10 cellular contexts compared by ENCODE assay signal in genomic region chr3:27714692-27715453, GRCh38. TPM values are rescaled to one million over a fixed set of nuclear protein-coding genes. Genes with fewer than 3 reads are reported as not detected.
DNase-seq lines count a peak whose midpoint lies in the region; ATAC-seq and TF ChIP-seq lines count a peak whose summit lies in the region.
"Had no signal": no experiment of that assay in that cellular context is flagged by ENCODE, and none has a peak within 500 bp of the region (broad histone marks: within the 10 kb centered on the region; RNA-seq: fewer than 3 reads in every experiment).

No MANE protein-coding gene starts in this region.

- peak overlapping the region; percentile 94 for H2BK5ac ChIP-seq in mesendoderm (ENCODE audit: low read length)

- ATAC-seq in HG02678 (IDR thresholded peaks at IDR 0.05; ENCODE audit: unreplicated experiment): no peak

- H3K18ac ChIP-seq in mesendoderm (ENCODE audit: low read length): peak overlapping the region; percentile 100

- H3K9ac ChIP-seq in adipocyte (ENCODE audit: low read length) (peak overlapping the region; percentile 34), mesendoderm (ENCODE audit: low read length) (peak overlapping the region; percentile 80)
- H3K9ac ChIP-seq: KMS-11 had no signal

- H3K36me3 ChIP-seq in adipocyte (ENCODE audit: control insufficient read depth, insufficient read depth, low read length, severe bottlenecking): no peaks in the 10 kb centered on the region
- H3K36me3 ChIP-seq in mesendoderm (ENCODE audit: control insufficient read depth, insufficient read depth, low read length): peaks cover 7% of the 10 kb centered on the region
- H3K36me3 ChIP-seq in vagina: no peaks in the 10 kb centered on the region

- H3K4me1 ChIP-seq in adipocyte (ENCODE audit: control insufficient read depth, insufficient read depth, low read length): peaks cover 27% of the 10 kb centered on the region
- peaks cover 5% of the 10 kb centered on the region for H3K4me1 ChIP-seq in mesendoderm (ENCODE audit: control insufficient read depth, low read depth, low read length)
- peaks cover 37% of the 10 kb centered on the region for H3K4me1 ChIP-seq in vagina

- peak overlapping the region; percentile 92 for H3K4me3 ChIP-seq in adipocyte (ENCODE audit: low read length)
- peak overlapping the region; percentile 39 for H3K4me3 ChIP-seq in mesendoderm (ENCODE audit: low read length)
- H3K4me3 ChIP-seq in vagina: peak overlapping the region; percentile 13 to 24

- peaks cover 24% of the 10 kb centered on the region for H3K79me2 ChIP-seq in mesendoderm (ENCODE audit: control insufficient read depth, insufficient read depth, low read length)

- H2AK5ac ChIP-seq in mesendoderm (ENCODE audit: low read length): no peak overlapping the region

- peak overlapping the region; percentile 99 for H3K27ac ChIP-seq in mesendoderm (ENCODE audit: low read depth, low read length)
- H3K27ac ChIP-seq in vagina: no peak overlapping the region
- H3K27ac ChIP-seq: KMS-11 had no signal

- no peak for TF ChIP-seq CTCF in vagina (IDR thresholded peaks at IDR 0.05)

- H2BK15ac ChIP-seq in mesendoderm (replicated peaks; ENCODE audit: low read depth): peak overlapping the region; percentile 45

- peak overlapping the region; percentile 100 for H3K4ac ChIP-seq in mesendoderm (ENCODE audit: low read depth, low read length)

- TF ChIP-seq POLR2A in vagina (IDR thresholded peaks at IDR 0.05): no peak

- H4K5ac ChIP-seq in mesendoderm (ENCODE audit: low read length): no peak overlapping the region

- peak overlapping the region; percentile 3 for H4K8ac ChIP-seq in mesendoderm (ENCODE audit: low read depth, low read length)

- WGBS in mesendoderm (ENCODE audit: extremely low coverage, insufficient coverage, low lambda C conversion rate): no CpG with 5 or more reads among the region's 52 CpGs

- intact Hi-C loops in vagina (cut with DNase I): no loop called here

- peak overlapping the region; percentile 94 for H3K56ac ChIP-seq in mesendoderm (ENCODE audit: low read length)

- H3K27me3 ChIP-seq in adipocyte (replicated peaks; ENCODE audit: control insufficient read depth, insufficient read depth, low read length): peaks cover 16% of the 10 kb centered on the region
- no peaks in the 10 kb centered on the region for H3K27me3 ChIP-seq in mesendoderm (ENCODE audit: insufficient read depth, low read length, poor library complexity)
- peaks cover 9% of the 10 kb centered on the region for H3K27me3 ChIP-seq in vagina

- peak overlapping the region; percentile 33 for H3K23ac ChIP-seq in mesendoderm (ENCODE audit: low read length)

- H3K9me3 ChIP-seq in adipocyte (ENCODE audit: control insufficient read depth, low read length): no peaks in the 10 kb centered on the region
- H3K9me3 ChIP-seq in vagina: no peaks in the 10 kb centered on the region

- H3K79me1 ChIP-seq in mesendoderm (ENCODE audit: low read length): no peaks in the 10 kb centered on the region

- H3K4me2 ChIP-seq in mesendoderm (ENCODE audit: low read length): peak overlapping the region; percentile 24
- H3K4me2 ChIP-seq: KMS-11 had no signal

- peak; percentile 29 for DNase-seq in stimulated activated CD4-positive, alpha-beta T cell treated with anti-CD3 and anti-CD28 coated beads, Interleukin-4, amount 100 ng/mL, for 1 hour
- DNase-seq in stimulated activated CD4-positive, alpha-beta T cell treated with anti-CD3 and anti-CD28 coated beads, Interleukin-1b, Interleukin-23, amount 100 ng/mL, for 48 hours: no peak
- DNase-seq in adipocyte (ENCODE audit: low read depth) (peak; percentile 46), mesendoderm (peak; percentile 96), vagina (ENCODE audit: extremely low spot score in 2 of 2) (no peak), hypothalamus (lab: John Stamatoyannopoulos, UW) (no peak), GOT3 (lab: John Stamatoyannopoulos, UW) (no peak)
- DNase-seq: activated effector memory CD4-positive, alpha-beta T cell treated with Interleukin-2 at 50 U/mL for 16 hours had no signal

- H2BK120ac ChIP-seq in mesendoderm (ENCODE audit: low read depth, low read length): peak overlapping the region; percentile 86

RNA-seq across cellular contexts. Expression of gene EOMES, which starts 7.2 kb away (rescaled TPM):
- 314 TPM for polyA plus RNA-seq in mesendoderm (2013, experiment 1 of 2)
- 293 TPM for polyA plus RNA-seq in mesendoderm (2013, experiment 2 of 2)
- total RNA-seq in vagina: 0.49 TPM

Comparison
In these comparisons a context has a peak if more than half of its experiments do, and no peak if none do; other contexts are left out.
1. DNase-seq: peak in stimulated activated CD4-positive, alpha-beta T cell treated with anti-CD3 and anti-CD28 coated beads, Interleukin-4, amount 100 ng/mL, for 1 hour (single experiment), adipocyte (single experiment) and mesendoderm (single experiment); none in stimulated activated CD4-positive, alpha-beta T cell treated with anti-CD3 and anti-CD28 coated beads, Interleukin-1b, Interleukin-23, amount 100 ng/mL, for 48 hours (single experiment), vagina (0 of 2), hypothalamus (0 of 51) and GOT3 (single experiment).
2. H3K4me3 ChIP-seq: peak in every context shown above with its lines; median percentile 92 in adipocyte; 39 in mesendoderm; 18 in vagina.